ENCODE assay signal across 9 cellular contexts in genomic region chr3:14508966-14509795, GRCh38. TPM values are rescaled to one million over a fixed set of nuclear protein-coding genes. Genes with fewer than 3 reads are reported as not detected.
DNase-seq lines count a peak whose midpoint lies in the region; ATAC-seq, FAIRE-seq and TF ChIP-seq lines count a peak whose summit lies in the region.
"Had no signal": no experiment of that assay in that cellular context is flagged by ENCODE, and none has a peak within 500 bp of the region (broad histone marks: within the 10 kb centered on the region; RNA-seq: fewer than 3 reads in every experiment).

No MANE protein-coding gene starts in this region.

- CTCF ChIA-PET in endothelial cell of umbilical vein (lab: Charles Lee), result interaction anchor here (0.7 to 2.4 kb wide), 18 partner anchors 10 to 306 kb away, joined by 3 to 24 read pairs (median 4); no protein-coding TSS in a partner anchor

- peak overlapping the region; percentile 34 for H3K27ac Mint-ChIP-seq in stimulated activated effector memory CD8-positive, alpha-beta T cell treated with anti-CD3 and anti-CD28 coated beads, Interleukin-12 subunit alpha, Interleukin-12 subunit beta, amount 100 ng/mL, for 72 hours
- H3K27ac Mint-ChIP-seq: IgD-negative memory B cell had no signal

- TF ChIP-seq CTCF in endothelial cell of umbilical vein (IDR thresholded peaks at IDR 0.05; ENCODE audit: extremely low read depth in 1 of 2, insufficient read depth in 1 of 2, low read depth in 1 of 2, low read length in 2 of 2), result peak; percentile 66 to 94

- H3K27me3 ChIP-seq in BLaER1 treated with 17β-estradiol and CSF1 and Interleukin-3, amounts not matched to agents 10 nM and 100 nM, result no peaks in the 10 kb centered on the region; a peak in 1 of 22 replicates
- no peaks in the 10 kb centered on the region for H3K27me3 ChIP-seq in endothelial cell of umbilical vein (ENCODE audit: control insufficient read depth in 2 of 2, insufficient read depth in 2 of 2, low read length in 2 of 2)

- no peaks in the 10 kb centered on the region for H3K9me3 Mint-ChIP-seq in stimulated activated effector memory CD8-positive, alpha-beta T cell treated with anti-CD3 and anti-CD28 coated beads, Interleukin-12 subunit alpha, Interleukin-12 subunit beta, amount 100 ng/mL, for 72 hours
- H3K9me3 Mint-ChIP-seq: IgD-negative memory B cell had no signal

- dilution Hi-C loops in endothelial cell of umbilical vein (cut with MboI; ENCODE audit: extremely low pct_ligation_motif_present, low sequenced_read_pairs), result no loop called here

- H3K36me3 ChIP-seq in BLaER1 treated with 17β-estradiol and CSF1 and Interleukin-3, amounts not matched to agents 10 nM and 100 nM, result no peaks in the 10 kb centered on the region
- H3K36me3 ChIP-seq in endothelial cell of umbilical vein (ENCODE audit: control insufficient read depth in 2 of 2, extremely low read depth in 1 of 2, insufficient read depth in 2 of 2, low read length in 2 of 2), result no peaks in the 10 kb centered on the region

- H3K4me3 Mint-ChIP-seq in stimulated activated effector memory CD8-positive, alpha-beta T cell treated with anti-CD3 and anti-CD28 coated beads, Interleukin-12 subunit alpha, Interleukin-12 subunit beta, amount 100 ng/mL, for 72 hours, result no peak overlapping the region
- H3K4me3 Mint-ChIP-seq: IgD-negative memory B cell had no signal

- intact Hi-C loops in endothelial cell of umbilical vein (cut with micrococcal nuclease), result loop anchor here (1.0 to 10.0 kb wide), 2 partner anchors 39 to 276 kb away; no protein-coding TSS in a partner anchor

- H3K4me3 ChIP-seq in BLaER1 treated with 17β-estradiol and CSF1 and Interleukin-3, amounts not matched to agents 10 nM and 100 nM, result no peak overlapping the region
- H3K4me3 ChIP-seq in endothelial cell of umbilical vein (replicated peaks in 1 of 3; ENCODE audit: insufficient read depth in 1 of 3, low read depth in 1 of 3, low read length in 3 of 3), result no peak overlapping the region

- ATAC-seq in GM21737 (IDR thresholded peaks at IDR 0.05; ENCODE audit: unreplicated experiment), result peak; percentile 54
- ATAC-seq in stimulated activated effector memory CD8-positive, alpha-beta T cell treated with anti-CD3 and anti-CD28 coated beads, Interleukin-12 subunit alpha, Interleukin-12 subunit beta, amount 100 ng/mL, for 72 hours, result peak; percentile 55
- no peak for ATAC-seq in HG03108 (IDR thresholded peaks at IDR 0.05; ENCODE audit: unreplicated experiment)

- peak; percentile 53 for FAIRE-seq in endothelial cell of umbilical vein (lab: Jason Lieb, UNC)

- peak overlapping the region; percentile 38 to 76 (median 64) for H3K4me2 ChIP-seq in BLaER1 treated with 17β-estradiol and CSF1 and Interleukin-3, amounts not matched to agents 10 nM and 100 nM
- no peak overlapping the region for H3K4me2 ChIP-seq in endothelial cell of umbilical vein (ENCODE audit: insufficient read depth, low read length)

- BruUV-seq in endothelial cell of umbilical vein (replicated peaks; lab: Mats Ljungman, UMichigan), result no TSS peak

- no peak overlapping the region for H3K9ac ChIP-seq in BLaER1 treated with 17β-estradiol and CSF1 and Interleukin-3, amounts not matched to agents 10 nM and 100 nM
- H3K9ac ChIP-seq in endothelial cell of umbilical vein (replicated peaks; ENCODE audit: extremely low read depth, insufficient read depth, low read length), result no peak overlapping the region

- H3K36me3 Mint-ChIP-seq in stimulated activated effector memory CD8-positive, alpha-beta T cell treated with anti-CD3 and anti-CD28 coated beads, Interleukin-12 subunit alpha, Interleukin-12 subunit beta, amount 100 ng/mL, for 72 hours, result no peaks in the 10 kb centered on the region
- H3K36me3 Mint-ChIP-seq: IgD-negative memory B cell had no signal

- H2AFZ ChIP-seq in endothelial cell of umbilical vein (ENCODE audit: low read depth, low read length), result peak overlapping the region; percentile 37

- no peak for TF ChIP-seq POLR2A in endothelial cell of umbilical vein (IDR thresholded peaks at IDR 0.05; ENCODE audit: low read depth, low read length)

- H3K4me1 ChIP-seq in BLaER1 treated with 17β-estradiol and CSF1 and Interleukin-3, amounts not matched to agents 10 nM and 100 nM, result peaks cover 0 to 45% (median 18%) of the 10 kb centered on the region in 10 experiments; a peak in 13 of 20 replicates
- no peaks in the 10 kb centered on the region for H3K4me1 ChIP-seq in endothelial cell of umbilical vein (ENCODE audit: control insufficient read depth, extremely low read depth, insufficient read depth, low read length)

- peaks cover 7% of the 10 kb centered on the region for H3K4me1 Mint-ChIP-seq in stimulated activated effector memory CD8-positive, alpha-beta T cell treated with anti-CD3 and anti-CD28 coated beads, Interleukin-12 subunit alpha, Interleukin-12 subunit beta, amount 100 ng/mL, for 72 hours

- DNase-seq in NCI-H526 treated with DMSO at 0.1 percent for 48 hours (lab: John Stamatoyannopoulos, UW) (peak; percentile 48), endothelial cell of umbilical vein (ENCODE audit: low read depth, low spot score) (peak; percentile 30), myocyte (ENCODE audit: low read depth) (peak; percentile 50)
- peak; percentile 47 to 92 (median 77) for DNase-seq in activated CD8-positive, alpha-beta memory T cell treated with anti-CD3 and anti-CD28 coated beads for 48 hours (ENCODE audit: low read depth in 2 of 3, low spot score in 2 of 3)
- DNase-seq in stimulated activated effector memory CD8-positive, alpha-beta T cell treated with anti-CD3 and anti-CD28 coated beads, Interleukin-12 subunit alpha, Interleukin-12 subunit beta, amount 100 ng/mL, for 72 hours (ENCODE audit: low spot score in 2 of 2), result peak; percentile 72 to 87

- no peak overlapping the region for H3K27ac ChIP-seq in BLaER1 treated with 17β-estradiol and CSF1 and Interleukin-3, amounts not matched to agents 10 nM and 100 nM
- no peak overlapping the region for H3K27ac ChIP-seq in endothelial cell of umbilical vein (ENCODE audit: insufficient read depth, low read depth, low read length)

- no peaks in the 10 kb centered on the region for H3K9me3 ChIP-seq in BLaER1 treated with 17β-estradiol and CSF1 and Interleukin-3, amounts not matched to agents 10 nM and 100 nM (replicated peaks in 1 of 11)
- H3K9me3 ChIP-seq in endothelial cell of umbilical vein (replicated peaks; ENCODE audit: control insufficient read depth, insufficient read depth, low read length), result no peaks in the 10 kb centered on the region

- no peaks in the 10 kb centered on the region for H3K79me2 ChIP-seq in endothelial cell of umbilical vein (ENCODE audit: control insufficient read depth, insufficient read depth, low read length)

- H3K9me1 ChIP-seq in endothelial cell of umbilical vein (replicated peaks; ENCODE audit: control insufficient read depth, extremely low read depth, insufficient read depth, low read length), result no peaks in the 10 kb centered on the region

- POLR2A ChIA-PET in endothelial cell of umbilical vein (lab: Charles Lee), result no interaction called here

- peaks cover 0 to 29% (median 0%) of the 10 kb centered on the region in 11 experiments; a peak in 3 of 22 replicates for H4K20me1 ChIP-seq in BLaER1 treated with 17β-estradiol and CSF1 and Interleukin-3, amounts not matched to agents 10 nM and 100 nM
- H4K20me1 ChIP-seq in endothelial cell of umbilical vein (replicated peaks; ENCODE audit: control insufficient read depth, extremely low read depth, insufficient read depth, low read length), result no peaks in the 10 kb centered on the region

TF ChIP-seq in endothelial cell of umbilical vein, 7 proteins besides CTCF, POLR2A, EP300 and RAD21:
- TF ChIP-seq GATA2 (IDR thresholded peaks at IDR 0.05; ENCODE audit: insufficient read depth, insufficient read length, low read depth, low read length) (no peak), EZH2 (IDR thresholded peaks at IDR 0.05; ENCODE audit: borderline replicate concordance, low read depth, low read length, severe bottlenecking) (no peak), FOS (IDR thresholded peaks at IDR 0.05; ENCODE audit: borderline replicate concordance, insufficient read depth, low read length) (no peak), POLR2AphosphoS5 (IDR thresholded peaks at IDR 0.05; ENCODE audit: insufficient read depth, low read depth, low read length) (no peak), JUN (IDR thresholded peaks at IDR 0.05; ENCODE audit: borderline replicate concordance, insufficient read depth, insufficient read length, low read depth) (no peak), MYC (IDR thresholded peaks at IDR 0.05; ENCODE audit: low read depth, low read length) (no peak)
- TF ChIP-seq, protein P1, sequence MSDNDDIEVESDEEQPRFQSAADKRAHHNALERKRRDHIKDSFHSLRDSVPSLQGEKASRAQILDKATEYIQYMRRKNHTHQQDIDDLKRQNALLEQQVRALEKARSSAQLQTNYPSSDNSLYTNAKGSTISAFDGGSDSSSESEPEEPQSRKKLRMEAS (IDR thresholded peaks at IDR 0.05; ENCODE audit: insufficient read depth, insufficient read length), result no peak

RNA-seq across cellular contexts. Expression of gene GRIP2, which starts 31.0 kb away (rescaled TPM):
- total RNA-seq in endothelial cell of umbilical vein (not detected in 2 replicates), myocyte (6.6 and 11.8 TPM in 2 replicates)
- not detected in 2 replicates for polyA plus RNA-seq in endothelial cell of umbilical vein
- not detected in 2 replicates for polyA plus RNA-seq in endothelial cell of umbilical vein (2011; cell fraction: cytosol; rRNA removed)
- polyA plus RNA-seq in endothelial cell of umbilical vein (2011; cell fraction: nucleus; rRNA removed), result 0.07 TPM in 1 of 2 replicates, not detected in the other
- 0.04 TPM in 1 of 2 replicates, not detected in the other for polyA plus RNA-seq in endothelial cell of umbilical vein (2012)
- not detected in 2 replicates for polyA minus RNA-seq in endothelial cell of umbilical vein
- not detected for polyA minus RNA-seq in endothelial cell of umbilical vein (2011; cell fraction: cytosol; rRNA and poly(A)+ RNA removed)
- polyA minus RNA-seq in endothelial cell of umbilical vein (2011; cell fraction: nucleus; rRNA and poly(A)+ RNA removed), result not detected in 2 replicates
- polyA plus RNA-seq in myocyte (2012), result 4.5 TPM
- polyA plus RNA-seq: IgD-negative memory B cell had no signal
